2 cellular contexts compared by ENCODE assay signal in the genomic region with DNA sequence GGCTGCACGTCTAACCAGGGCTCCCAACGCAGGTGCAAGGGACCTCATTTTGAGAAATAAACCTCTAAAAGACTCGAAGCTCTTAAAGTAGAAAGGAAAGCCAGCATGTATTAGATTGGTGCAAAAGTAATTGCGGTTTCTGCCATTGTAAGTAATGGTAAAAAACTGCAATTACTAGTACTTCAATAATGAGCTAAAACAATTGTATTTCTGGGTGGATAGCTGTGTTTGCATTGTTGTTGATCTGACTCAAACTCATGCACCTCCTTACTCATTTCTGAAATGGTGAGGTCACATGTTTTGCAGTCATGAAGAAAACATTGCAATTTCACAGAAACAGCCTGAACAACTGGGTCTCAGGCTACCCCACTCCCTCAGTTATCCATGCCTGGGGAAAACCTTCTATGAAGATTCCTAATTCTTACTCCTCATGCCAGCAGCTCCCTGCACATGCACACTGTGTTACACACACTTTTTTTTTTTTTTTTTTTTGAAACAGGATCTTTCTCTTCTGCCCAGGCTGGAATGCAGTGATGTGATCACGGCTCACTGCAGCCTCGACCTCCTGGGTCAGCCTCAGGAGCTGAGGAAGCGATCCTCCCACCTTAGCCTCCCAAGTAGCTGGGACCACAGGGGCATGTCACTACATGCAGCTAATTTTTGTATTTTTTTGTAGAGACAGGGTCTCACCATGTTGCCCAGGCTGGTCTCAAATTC.
A peak's percentile ranks its signal among the peaks of the same experiment; 100 is the strongest.
TF ChIP-seq lines count a peak whose summit lies in the region.

No MANE protein-coding gene starts in this region.

TF ChIP-seq in HEK293T, 16 proteins besides CTCF, POLR2A, EP300 and RAD21:
- TF ChIP-seq FOXM1 (IDR thresholded peaks at IDR 0.05; ENCODE audit: borderline replicate concordance): no peak
- TF ChIP-seq ELF4 (IDR thresholded peaks at IDR 0.05): peak; percentile 37; the same call in 1 of the 2 replicates

TF ChIP-seq in SK-N-SH, 30 proteins besides CTCF, POLR2A, EP300 and RAD21:
- TF ChIP-seq CHD2 (IDR thresholded peaks at IDR 0.05; ENCODE audit: low read length, partially characterized antibody) (no peak), GABPA (IDR thresholded peaks at IDR 0.05; ENCODE audit: low read depth) (no peak), TEAD4 (IDR thresholded peaks at IDR 0.05; ENCODE audit: borderline replicate concordance, insufficient read depth) (no peak), MXI1 (IDR thresholded peaks at IDR 0.05; ENCODE audit: low read depth, low read length) (no peak)
- TF ChIP-seq, protein P1, sequence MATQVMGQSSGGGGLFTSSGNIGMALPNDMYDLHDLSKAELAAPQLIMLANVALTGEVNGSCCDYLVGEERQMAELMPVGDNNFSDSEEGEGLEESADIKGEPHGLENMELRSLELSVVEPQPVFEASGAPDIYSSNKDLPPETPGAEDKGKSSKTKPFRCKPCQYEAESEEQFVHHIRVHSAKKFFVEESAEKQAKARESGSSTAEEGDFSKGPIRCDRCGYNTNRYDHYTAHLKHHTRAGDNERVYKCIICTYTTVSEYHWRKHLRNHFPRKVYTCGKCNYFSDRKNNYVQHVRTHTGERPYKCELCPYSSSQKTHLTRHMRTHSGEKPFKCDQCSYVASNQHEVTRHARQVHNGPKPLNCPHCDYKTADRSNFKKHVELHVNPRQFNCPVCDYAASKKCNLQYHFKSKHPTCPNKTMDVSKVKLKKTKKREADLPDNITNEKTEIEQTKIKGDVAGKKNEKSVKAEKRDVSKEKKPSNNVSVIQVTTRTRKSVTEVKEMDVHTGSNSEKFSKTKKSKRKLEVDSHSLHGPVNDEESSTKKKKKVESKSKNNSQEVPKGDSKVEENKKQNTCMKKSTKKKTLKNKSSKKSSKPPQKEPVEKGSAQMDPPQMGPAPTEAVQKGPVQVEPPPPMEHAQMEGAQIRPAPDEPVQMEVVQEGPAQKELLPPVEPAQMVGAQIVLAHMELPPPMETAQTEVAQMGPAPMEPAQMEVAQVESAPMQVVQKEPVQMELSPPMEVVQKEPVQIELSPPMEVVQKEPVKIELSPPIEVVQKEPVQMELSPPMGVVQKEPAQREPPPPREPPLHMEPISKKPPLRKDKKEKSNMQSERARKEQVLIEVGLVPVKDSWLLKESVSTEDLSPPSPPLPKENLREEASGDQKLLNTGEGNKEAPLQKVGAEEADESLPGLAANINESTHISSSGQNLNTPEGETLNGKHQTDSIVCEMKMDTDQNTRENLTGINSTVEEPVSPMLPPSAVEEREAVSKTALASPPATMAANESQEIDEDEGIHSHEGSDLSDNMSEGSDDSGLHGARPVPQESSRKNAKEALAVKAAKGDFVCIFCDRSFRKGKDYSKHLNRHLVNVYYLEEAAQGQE (IDR thresholded peaks at IDR 0.05; ENCODE audit: low read depth, low read length): no peak
- TF ChIP-seq, protein P2, sequence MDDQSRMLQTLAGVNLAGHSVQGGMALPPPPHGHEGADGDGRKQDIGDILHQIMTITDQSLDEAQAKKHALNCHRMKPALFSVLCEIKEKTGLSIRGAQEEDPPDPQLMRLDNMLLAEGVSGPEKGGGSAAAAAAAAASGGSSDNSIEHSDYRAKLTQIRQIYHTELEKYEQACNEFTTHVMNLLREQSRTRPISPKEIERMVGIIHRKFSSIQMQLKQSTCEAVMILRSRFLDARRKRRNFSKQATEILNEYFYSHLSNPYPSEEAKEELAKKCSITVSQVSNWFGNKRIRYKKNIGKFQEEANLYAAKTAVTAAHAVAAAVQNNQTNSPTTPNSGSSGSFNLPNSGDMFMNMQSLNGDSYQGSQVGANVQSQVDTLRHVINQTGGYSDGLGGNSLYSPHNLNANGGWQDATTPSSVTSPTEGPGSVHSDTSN (IDR thresholded peaks at IDR 0.05): no peak
